18 cellular contexts compared by ENCODE assay signal in genomic region chr2:97812916-97813315, GRCh38.
A peak's percentile ranks its signal among the peaks of the same experiment; 100 is the strongest.
DNase-seq lines count a peak whose midpoint lies in the region; ATAC-seq and TF ChIP-seq lines count a peak whose summit lies in the region.
"Had no signal": no experiment of that assay in that cellular context is flagged by ENCODE, and none has a peak within 500 bp of the region (broad histone marks: within the 10 kb centered on the region; RNA-seq: fewer than 3 reads in every experiment).

No MANE protein-coding gene starts in this region.

- DNase-seq in SIG-M5 treated with dmso at 0.1 percent for 504 hours (lab: John Stamatoyannopoulos, UW; ENCODE audit: unreplicated experiment) (peak; percentile 17), SIG-M5 (lab: John Stamatoyannopoulos, UW) (no peak), NB4 (ENCODE audit: low read depth) (peak; percentile 69), astrocyte of the spinal cord (ENCODE audit: low read depth, low spot score) (peak; percentile 15), UCSD-AML1 (lab: John Stamatoyannopoulos, UW; ENCODE audit: unreplicated experiment) (no peak)
- DNase-seq: 8988T; Caco-2; CD4-positive, alpha-beta T cell; Kasumi-1; MM.1S; NCI-H1417; NCI-H187; NCI-H345; NCI-H524 treated with DMSO at 0.1 percent for 48 hours had no signal

- no peak overlapping the region for H3K9ac ChIP-seq in parathyroid adenoma

- TF ChIP-seq CTCF in NB4 (IDR thresholded peaks at IDR 0.05; ENCODE audit: low read depth, low read length) (no peak), astrocyte of the spinal cord (IDR thresholded peaks at IDR 0.05; ENCODE audit: low read depth, low read length) (no peak), parathyroid adenoma (IDR thresholded peaks at IDR 0.05) (no peak)

- no peaks in the 10 kb centered on the region for H3K79me2 ChIP-seq in parathyroid adenoma

- no peaks in the 10 kb centered on the region for H3K9me3 ChIP-seq in parathyroid adenoma (ENCODE audit: control insufficient read depth, low read length)
- H3K9me3 ChIP-seq: Caco-2 had no signal

- in situ Hi-C loops in astrocyte of the spinal cord (cut with HindIII; ENCODE audit: low sequenced_read_pairs): no loop called here

- no peaks in the 10 kb centered on the region for H3K36me3 ChIP-seq in parathyroid adenoma (ENCODE audit: control insufficient read depth, insufficient read depth, low read length)

- no peak overlapping the region for H2AFZ ChIP-seq in parathyroid adenoma

- no peak overlapping the region for H3K27ac ChIP-seq in parathyroid adenoma

- ATAC-seq in HG03378 (IDR thresholded peaks at IDR 0.05; ENCODE audit: unreplicated experiment) (no peak), HG03280 (IDR thresholded peaks at IDR 0.05; ENCODE audit: unreplicated experiment) (no peak)
- ATAC-seq: Panc1 had no signal

- H3K4me3 ChIP-seq in NB4 (ENCODE audit: low read depth, low read length): no peak overlapping the region
- no peak overlapping the region for H3K4me3 ChIP-seq in astrocyte of the spinal cord (ENCODE audit: low read depth, low read length)
- no peak overlapping the region for H3K4me3 ChIP-seq in parathyroid adenoma (ENCODE audit: low read depth, low read length)

- H3K4me2 ChIP-seq in parathyroid adenoma (ENCODE audit: low read length): peak overlapping the region; percentile 45

- no peak for TF ChIP-seq POLR2A in NB4 (IDR thresholded peaks at IDR 0.05; ENCODE audit: extremely low read depth, insufficient read length)

- H3K4me1 ChIP-seq in parathyroid adenoma: peaks cover 5% of the 10 kb centered on the region
- H3K4me1 ChIP-seq: Caco-2 had no signal

- H3K27me3 ChIP-seq in parathyroid adenoma (ENCODE audit: control insufficient read depth, insufficient read depth, low read length): no peaks in the 10 kb centered on the region

Comparison
In these comparisons a context has a peak if more than half of its experiments do, and no peak if none do; other contexts are left out.
1. DNase-seq: peak in SIG-M5 treated with dmso at 0.1 percent for 504 hours (single experiment), NB4 (single experiment) and astrocyte of the spinal cord (single experiment); none in SIG-M5 (single experiment) and UCSD-AML1 (single experiment).